Comparison of ENCODE assay signal across 1 cellular context in genomic region chr20:47314647-47315338, GRCh38.
TF ChIP-seq lines count a peak whose summit lies in the region.

No MANE protein-coding gene starts in this region.

TF ChIP-seq in liver, 16 proteins besides CTCF, POLR2A, EP300 and RAD21 (continued from another document):
- TF ChIP-seq REST (IDR thresholded peaks at IDR 0.05) (no peak), TAF1 (conservative IDR thresholded peaks at IDR 0.05) (no peak), RXRA (IDR thresholded peaks at IDR 0.05) (no peak)
TF ChIP-seq in liver: peak in this region for 0.
